Comparison of ENCODE assay signal across 8 cellular contexts in the genomic region with DNA sequence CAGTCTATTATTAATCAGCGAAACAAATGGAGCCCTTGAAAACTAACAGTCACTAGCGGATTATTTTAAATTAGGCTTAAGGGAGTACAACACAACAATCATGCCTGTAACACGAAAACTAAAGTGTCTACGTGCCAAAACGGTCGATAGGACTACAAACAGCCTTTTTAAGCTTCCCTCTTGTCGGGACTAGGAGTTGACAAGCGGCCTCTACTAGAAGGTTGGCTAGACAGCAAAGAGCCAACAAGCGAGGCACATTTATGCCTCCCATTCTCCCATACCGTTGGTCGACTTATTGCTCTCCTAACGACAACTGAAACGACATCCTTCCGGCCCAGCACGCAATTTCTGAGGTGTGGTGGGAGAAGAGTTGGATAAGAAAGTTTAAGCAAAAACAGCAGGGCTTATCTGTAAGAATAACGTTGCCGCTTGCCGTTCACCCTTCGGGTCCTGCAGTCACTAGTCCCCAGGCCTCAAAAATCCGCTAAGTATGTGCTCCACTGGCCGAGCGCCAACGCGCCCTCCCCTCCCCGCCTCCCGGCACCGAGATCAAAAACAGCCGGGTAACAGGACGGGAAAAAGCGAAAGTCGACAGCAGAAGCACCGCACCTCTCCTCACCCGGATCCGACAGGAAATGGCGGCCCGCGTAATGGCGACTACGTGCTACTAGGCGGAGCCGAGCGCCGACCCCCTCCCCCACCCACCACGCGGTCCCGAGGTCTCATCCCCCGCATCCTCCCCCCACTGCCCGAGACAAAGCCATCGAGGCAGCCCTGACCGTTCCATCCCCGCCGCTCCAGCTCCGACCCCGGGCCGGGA. TPM values are rescaled to one million over a fixed set of nuclear protein-coding genes. Genes with fewer than 3 reads are reported as not detected.
DNase-seq lines count a peak whose midpoint lies in the region; ATAC-seq and TF ChIP-seq lines count a peak whose summit lies in the region.

No MANE protein-coding gene starts in this region.

- WGBS in psoas muscle, 3 donors: 0 to 1% (median 0%) methylated on average over 49 to 55 of the region's 55 CpGs

- peaks cover 46% of the 10 kb centered on the region for H3K4me1 Mint-ChIP-seq in T-helper 2 cell treated with Interferon-gamma antibody and Interleukin-4, amounts not matched to agents 5 μg/mL and 100 μg/mL, for 36 hours (ENCODE audit: low read depth)

- H3K27ac ChIP-seq in angular gyrus (ENCODE audit: low read depth, low read length) (peak overlapping the region; percentile 99), right atrium auricular region (peak overlapping the region; percentile 99 to 100), psoas muscle (peak overlapping the region; percentile 100), upper lobe of right lung (peak overlapping the region; percentile 97)

- H3K4me3 Mint-ChIP-seq in T-helper 2 cell treated with Interferon-gamma antibody and Interleukin-4, amounts not matched to agents 5 μg/mL and 100 μg/mL, for 36 hours: peak overlapping the region; percentile 99

- peaks cover 0 to 43% of the 10 kb centered on the region in 2 donors for H3K4me1 ChIP-seq in right atrium auricular region
- H3K4me1 ChIP-seq in psoas muscle: peaks cover 42% of the 10 kb centered on the region
- peaks cover 43% of the 10 kb centered on the region for H3K4me1 ChIP-seq in upper lobe of right lung

- H3K36me3 ChIP-seq in right atrium auricular region (peaks cover 37% of the 10 kb centered on the region), psoas muscle (ENCODE audit: insufficient read depth in 1 of 2, low read depth in 1 of 2) (peaks cover 2 to 39% of the 10 kb centered on the region in 2 donors), upper lobe of right lung (peaks cover 43% of the 10 kb centered on the region)

- H3K27ac Mint-ChIP-seq in T-helper 2 cell treated with Interferon-gamma antibody and Interleukin-4, amounts not matched to agents 5 μg/mL and 100 μg/mL, for 36 hours: peak overlapping the region; percentile 100

- peaks cover 62% of the 10 kb centered on the region for H3K36me3 Mint-ChIP-seq in T-helper 2 cell treated with Interferon-gamma antibody and Interleukin-4, amounts not matched to agents 5 μg/mL and 100 μg/mL, for 36 hours (ENCODE audit: low read depth)

- H3K9me3 Mint-ChIP-seq in T-helper 2 cell treated with Interferon-gamma antibody and Interleukin-4, amounts not matched to agents 5 μg/mL and 100 μg/mL, for 36 hours: no peaks in the 10 kb centered on the region

- ATAC-seq in GM21786 (IDR thresholded peaks at IDR 0.05; ENCODE audit: unreplicated experiment) (peak; percentile 30), psoas muscle (peak; percentile 65 to 74 (median 70)), upper lobe of right lung (peak; percentile 72)

- H3K27me3 Mint-ChIP-seq in T-helper 2 cell treated with Interferon-gamma antibody and Interleukin-4, amounts not matched to agents 5 μg/mL and 100 μg/mL, for 36 hours (ENCODE audit: low read depth): no peaks in the 10 kb centered on the region

- H3K4me3 ChIP-seq in right atrium auricular region (peak overlapping the region; percentile 93 to 100), psoas muscle (peak overlapping the region; percentile 96), upper lobe of right lung (peak overlapping the region; percentile 89)

- TF ChIP-seq CTCF in right atrium auricular region (IDR thresholded peaks at IDR 0.05) (no peak), psoas muscle (IDR thresholded peaks at IDR 0.05) (no peak), upper lobe of right lung (IDR thresholded peaks at IDR 0.05) (no peak)

- intact Hi-C loops in psoas muscle (cut with DNase I): loop anchor here in 1 of 2 donors (5.0 kb wide), 1 partner anchor 193 kb away; no protein-coding TSS in a partner anchor
- intact Hi-C loops in upper lobe of right lung (cut with DNase I): no loop called here

- DNase-seq in COR-L47 (lab: John Stamatoyannopoulos, UW) (peak; percentile 86), NCI-H1048 (lab: John Stamatoyannopoulos, UW) (peak; percentile 27), right atrium auricular region (ENCODE audit: low spot score) (peak; percentile 81), psoas muscle (peak; percentile 84 to 92), upper lobe of right lung (peak; percentile 93)
- DNase-seq in T-helper 2 cell treated with Interferon-gamma antibody and Interleukin-4, amounts not matched to agents 5 μg/mL and 100 μg/mL, for 36 hours (ENCODE audit: low spot score): peak; percentile 82

- no peaks in the 10 kb centered on the region for H3K27me3 ChIP-seq in right atrium auricular region
- no peaks in the 10 kb centered on the region for H3K27me3 ChIP-seq in psoas muscle (ENCODE audit: insufficient read depth in 3 of 3, low read length in 2 of 3)
- no peaks in the 10 kb centered on the region for H3K27me3 ChIP-seq in upper lobe of right lung

- H3K9me3 ChIP-seq in right atrium auricular region (no peaks in the 10 kb centered on the region), psoas muscle (no peaks in the 10 kb centered on the region), upper lobe of right lung (no peaks in the 10 kb centered on the region)

RNA-seq across cellular contexts. Expression of gene HNRNPK, which starts 0.8 kb away (rescaled TPM):
- total RNA-seq in right atrium auricular region: 100 to 1,000 TPM; 273 to 345 TPM
- 100 to 1,000 TPM; 253 to 369 (median 344) TPM for total RNA-seq in psoas muscle
- polyA plus RNA-seq in psoas muscle: 100 to 1,000 TPM; 241 to 337 (median 327) TPM
- 353 TPM for total RNA-seq in upper lobe of right lung

RNA-seq across cellular contexts. Expression of gene RMI1, which starts 1.4 kb away (rescaled TPM):
- total RNA-seq in right atrium auricular region (1 to 10 TPM; 2.1 to 3.1 TPM), psoas muscle (1 to 10 TPM; 3.9 to 4.5 (median 4.1) TPM), upper lobe of right lung (5.4 TPM)
- polyA plus RNA-seq in psoas muscle: 10 to 100 TPM in 1 of 3 donors, 1 to 10 TPM in 2; 2.4 to 15.1 (median 2.8) TPM

RNA-seq across cellular contexts. Expression of gene KIF27, which starts 58.0 kb away (rescaled TPM):
- total RNA-seq in right atrium auricular region (1 to 10 TPM; 4.3 to 4.6 TPM), psoas muscle (1 to 10 TPM; 1.8 to 3.8 (median 2.7) TPM), upper lobe of right lung (7.8 TPM)
- 1 to 10 TPM in 2 of 3 donors, under 1 TPM in 1; 0.73 to 1.4 (median 1.0) TPM for polyA plus RNA-seq in psoas muscle

Comparison
In these comparisons a context has a peak if more than half of its experiments do, and no peak if none do; other contexts are left out.
1. Peak in every context shown above with its lines: DNase-seq, ATAC-seq, H3K4me3 ChIP-seq and H3K27ac ChIP-seq.
2. DNase-seq: peak in every context shown above with its lines; median percentile 93 in upper lobe of right lung; 88 in psoas muscle; 86 in COR-L47; 82 in T-helper 2 cell treated with Interferon-gamma antibody and Interleukin-4, amounts not matched to agents 5 μg/mL and 100 μg/mL, for 36 hours; 81 in right atrium auricular region; 27 in NCI-H1048.